8 cellular contexts compared by ENCODE assay signal in genomic region chr16:48353565-48354163, GRCh38. TPM values are rescaled to one million over a fixed set of nuclear protein-coding genes. Genes with fewer than 3 reads are reported as not detected.
DNase-seq lines count a peak whose midpoint lies in the region; ATAC-seq and TF ChIP-seq lines count a peak whose summit lies in the region.

No MANE protein-coding gene starts in this region.

- H3K36me3 Mint-ChIP-seq in activated naive CD8-positive, alpha-beta T cell treated with anti-CD3 and anti-CD28 coated beads, Interleukin-2, amount 10 ng/mL, durations not matched to agents 7 days and 5 days: peaks cover 24% of the 10 kb centered on the region

- TF ChIP-seq CTCF in MM.1S (IDR thresholded peaks at IDR 0.05; ENCODE audit: low read length) (peak; percentile 95), SU-DHL-6 (IDR thresholded peaks at IDR 0.05; ENCODE audit: insufficient read depth, low read length, poor library complexity, severe bottlenecking) (peak; percentile 74)

- no peaks in the 10 kb centered on the region for H3K27me3 ChIP-seq in GM23248 (replicated peaks; ENCODE audit: insufficient read depth)
- no peaks in the 10 kb centered on the region for H3K27me3 ChIP-seq in MM.1S (replicated peaks; ENCODE audit: insufficient read depth, low read length)
- no peaks in the 10 kb centered on the region for H3K27me3 ChIP-seq in SU-DHL-6 (ENCODE audit: low read length)
- H3K27me3 ChIP-seq in skeletal muscle tissue (ENCODE audit: control insufficient read depth in 3 of 3, insufficient read depth in 3 of 3, low read length in 3 of 3): no peaks in the 10 kb centered on the region

- H3K9ac ChIP-seq in GM23248 (no peak overlapping the region), MM.1S (ENCODE audit: low read length) (no peak overlapping the region), SU-DHL-6 (ENCODE audit: low read length) (no peak overlapping the region), skeletal muscle tissue (ENCODE audit: low read depth in 1 of 3, low read length in 3 of 3) (no peak overlapping the region)

- H3K9me3 ChIP-seq in GM23248 (ENCODE audit: low read depth) (no peaks in the 10 kb centered on the region), MM.1S (replicated peaks; ENCODE audit: insufficient read depth, low read length) (no peaks in the 10 kb centered on the region), SU-DHL-6 (ENCODE audit: insufficient read depth, low read length) (no peaks in the 10 kb centered on the region), skeletal muscle tissue (ENCODE audit: control insufficient read depth in 3 of 3, low read length in 3 of 3) (no peaks in the 10 kb centered on the region)

- H3K27me3 Mint-ChIP-seq in activated naive CD8-positive, alpha-beta T cell treated with anti-CD3 and anti-CD28 coated beads, Interleukin-2, amount 10 ng/mL, durations not matched to agents 7 days and 5 days: no peaks in the 10 kb centered on the region

- H3K9me2 ChIP-seq in GM23248 (ENCODE audit: insufficient read depth) (no peaks in the 10 kb centered on the region), MM.1S (replicated peaks; ENCODE audit: insufficient read depth, low read length) (no peaks in the 10 kb centered on the region), SU-DHL-6 (replicated peaks; ENCODE audit: insufficient read depth, low read length) (no peaks in the 10 kb centered on the region)

- H2AFZ ChIP-seq in GM23248: no peak overlapping the region
- no peak overlapping the region for H2AFZ ChIP-seq in MM.1S (ENCODE audit: low read length)
- no peak overlapping the region for H2AFZ ChIP-seq in SU-DHL-6 (ENCODE audit: low read depth, low read length, severe bottlenecking)

- no peak overlapping the region for H3K4me3 ChIP-seq in GM23248
- H3K4me3 ChIP-seq in MM.1S (ENCODE audit: low read length): no peak overlapping the region
- H3K4me3 ChIP-seq in SU-DHL-6 (ENCODE audit: insufficient read depth, low read length, poor library complexity, severe bottlenecking): no peak overlapping the region
- no peak overlapping the region for H3K4me3 ChIP-seq in skeletal muscle tissue (ENCODE audit: low read length in 3 of 3)

- POLR2A ChIA-PET in activated naive CD8-positive, alpha-beta T cell treated with anti-CD3 and anti-CD28 coated beads, Interleukin-2, amount 10 ng/mL, durations not matched to agents 7 days and 5 days (lab: Charles Lee): interaction anchor here (2.1 to 2.4 kb wide), 2 partner anchors 13 to 270 kb away, joined by 8 to 11 read pairs; no protein-coding TSS in a partner anchor

- H3K36me3 ChIP-seq in GM23248 (ENCODE audit: low read depth) (peaks cover 28% of the 10 kb centered on the region), MM.1S (replicated peaks; ENCODE audit: insufficient read depth, low read length) (no peaks in the 10 kb centered on the region), SU-DHL-6 (ENCODE audit: low read length) (no peaks in the 10 kb centered on the region; the same call in 1 of the 2 replicates), skeletal muscle tissue (ENCODE audit: control insufficient read depth in 3 of 3, insufficient read depth in 3 of 3, low read length in 3 of 3) (peaks cover 3 to 23% (median 14%) of the 10 kb centered on the region in 3 donors)

- H3K4me1 ChIP-seq in GM23248 (ENCODE audit: insufficient read depth) (no peaks in the 10 kb centered on the region), MM.1S (ENCODE audit: low read length) (no peaks in the 10 kb centered on the region; the same call in 1 of the 2 replicates), skeletal muscle tissue (ENCODE audit: control insufficient read depth in 3 of 3, insufficient read depth in 3 of 3, low read length in 3 of 3) (peaks cover 13 to 22% (median 18%) of the 10 kb centered on the region in 3 donors)

- intact Hi-C loops in left cardiac atrium (cut with DNase I): loop anchor here (2.0 to 10.0 kb wide), 3 partner anchors 189 to 271 kb away; no protein-coding TSS in a partner anchor

- H3K4me2 ChIP-seq in GM23248 (ENCODE audit: unreplicated experiment): no peak overlapping the region
- H3K4me2 ChIP-seq in MM.1S (ENCODE audit: low read depth, low read length): no peak overlapping the region
- no peak overlapping the region for H3K4me2 ChIP-seq in SU-DHL-6 (ENCODE audit: low read depth, low read length, poor library complexity, severe bottlenecking)

- H3K27ac Mint-ChIP-seq in activated naive CD8-positive, alpha-beta T cell treated with anti-CD3 and anti-CD28 coated beads, Interleukin-2, amount 10 ng/mL, durations not matched to agents 7 days and 5 days: peak overlapping the region; percentile 78

- DNase-seq in EH (ENCODE audit: low read depth): peak; percentile 78
- peak; percentile 89 for DNase-seq in GM23248
- DNase-seq in MM.1S: peak; percentile 70
- peak; percentile 47 for DNase-seq in activated naive CD8-positive, alpha-beta T cell treated with anti-CD3 and anti-CD28 coated beads, Interleukin-2, amount 10 ng/mL, durations not matched to agents 7 days and 5 days
- peak; percentile 58 for DNase-seq in left cardiac atrium
- DNase-seq in DMS153 (lab: John Stamatoyannopoulos, UW): no peak

- H3K9me3 Mint-ChIP-seq in activated naive CD8-positive, alpha-beta T cell treated with anti-CD3 and anti-CD28 coated beads, Interleukin-2, amount 10 ng/mL, durations not matched to agents 7 days and 5 days: no peaks in the 10 kb centered on the region

- peak; percentile 92 for ATAC-seq in activated naive CD8-positive, alpha-beta T cell treated with anti-CD3 and anti-CD28 coated beads, Interleukin-2, amount 10 ng/mL, durations not matched to agents 7 days and 5 days (ENCODE audit: low read depth)
- peak; percentile 85 to 88 for ATAC-seq in left cardiac atrium

- H3K27ac ChIP-seq in GM23248 (no peak overlapping the region), MM.1S (ENCODE audit: low read length) (no peak overlapping the region), SU-DHL-6 (ENCODE audit: low read depth, low read length) (no peak overlapping the region), skeletal muscle tissue (ENCODE audit: low read depth, low read length) (peak overlapping the region; percentile 78)

- H3K4me1 Mint-ChIP-seq in activated naive CD8-positive, alpha-beta T cell treated with anti-CD3 and anti-CD28 coated beads, Interleukin-2, amount 10 ng/mL, durations not matched to agents 7 days and 5 days: peaks cover 7% of the 10 kb centered on the region

- H3F3A ChIP-seq in GM23248 (ENCODE audit: insufficient read depth): peaks cover 40% of the 10 kb centered on the region
- H3F3A ChIP-seq in MM.1S (ENCODE audit: insufficient read depth, low read length): no peaks in the 10 kb centered on the region
- H3F3A ChIP-seq in SU-DHL-6 (ENCODE audit: insufficient read depth): no peaks in the 10 kb centered on the region

- 2 to 21% methylated on average over 6 to 7 of the region's 7 CpGs for WGBS in GM23248 (ENCODE audit: low coverage in 1 of 2, low lambda C conversion rate in 2 of 2, missing lambda C conversion rate in 2 of 2), 2 experiments

- in situ Hi-C loops in GM23248 (cut with MboI): loop anchor here (10.0 kb wide), 1 partner anchor 261 kb away; the partner anchor contains the start of gene N4BP1

- H4K20me1 ChIP-seq in GM23248 (ENCODE audit: insufficient read depth) (no peaks in the 10 kb centered on the region), MM.1S (ENCODE audit: insufficient read depth, low read length) (no peaks in the 10 kb centered on the region), SU-DHL-6 (ENCODE audit: low read depth, low read length) (0 out of 2 replicates have a peak, but pooled peaks cover 3% of the 10 kb centered on the region)

- no peak overlapping the region for H3K4me3 Mint-ChIP-seq in activated naive CD8-positive, alpha-beta T cell treated with anti-CD3 and anti-CD28 coated beads, Interleukin-2, amount 10 ng/mL, durations not matched to agents 7 days and 5 days

- H3K79me2 ChIP-seq in GM23248 (ENCODE audit: insufficient read depth) (peaks cover 46% of the 10 kb centered on the region), MM.1S (ENCODE audit: low read length) (peaks cover 23% of the 10 kb centered on the region), SU-DHL-6 (ENCODE audit: insufficient read depth, low read length) (peaks cover 12% of the 10 kb centered on the region; the same call in 1 of the 2 replicates)

RNA-seq across cellular contexts. Expression of gene SIAH1, which starts 31.5 kb away (rescaled TPM):
- total RNA-seq in GM23248 (2014; rRNA removed; shearing (Covaris generic)): 24.4 and 24.9 TPM in 2 replicates
- polyA plus RNA-seq in GM23248 (2016; fragmentation: Nextera tagmentation; extraction: Ambion mirVana): 29.9 and 31.0 TPM in 2 replicates
- 10 to 100 TPM; 15.9 to 16.5 TPM for total RNA-seq in activated naive CD8-positive, alpha-beta T cell treated with anti-CD3 and anti-CD28 coated beads, Interleukin-2, amount 10 ng/mL, durations not matched to agents 7 days and 5 days
- total RNA-seq in left cardiac atrium (10 to 100 TPM; 11.6 to 18.0 TPM), skeletal muscle tissue (53.8 TPM)
